24 cellular contexts compared by ENCODE assay signal in genomic region chr6:40439401-40439800, GRCh38.
"Had no signal": no experiment of that assay in that cellular context is flagged by ENCODE, and none has a peak within 500 bp of the region (broad histone marks: within the 10 kb centered on the region; RNA-seq: fewer than 3 reads in every experiment).

No MANE protein-coding gene starts in this region.

- H3K4me3 Mint-ChIP-seq: activated CD4-positive, alpha-beta T cell treated with anti-CD3 and anti-CD28 coated beads, Interleukin-2, amount 10 ng/mL, durations not matched to agents 24 days and 14 days; activated CD8-positive, alpha-beta T cell treated with anti-CD3 and anti-CD28 coated beads, Interleukin-2, amount 10 ng/mL, durations not matched to agents 7 days and 5 days; activated naive CD4-positive, alpha-beta T cell treated with anti-CD3 and anti-CD28 coated beads, Interleukin-2, amount 50 U/mL, for 24 hours; activated naive CD8-positive, alpha-beta T cell treated with anti-CD3 and anti-CD28 coated beads, Interleukin-2, amount 10 ng/mL, durations not matched to agents 7 days and 5 days; activated T-cell treated with anti-CD3 and anti-CD28 coated beads, Interleukin-2, amount 50 U/mL, for 24 hours; T-helper 1 cell treated with Interleukin-12 subunit alpha and Interleukin-12 subunit beta and Interleukin-4 antibody, amounts not matched to agents 30 μg/mL and 1 μg/mL, for 36 hours; T-helper 2 cell treated with Interferon-gamma antibody and Interleukin-4, amounts not matched to agents 5 μg/mL and 100 μg/mL, for 36 hours had no signal

- H3K27me3 Mint-ChIP-seq: activated naive CD4-positive, alpha-beta T cell treated with anti-CD3 and anti-CD28 coated beads, Interleukin-2, amount 50 U/mL, for 24 hours; activated naive CD8-positive, alpha-beta T cell treated with anti-CD3 and anti-CD28 coated beads, Interleukin-2, amount 10 ng/mL, durations not matched to agents 7 days and 5 days; activated T-cell treated with anti-CD3 and anti-CD28 coated beads, Interleukin-2, amount 50 U/mL, for 24 hours had no signal

- H3K27ac ChIP-seq: body of pancreas, breast epithelium, SJCRH30 had no signal

- H3K36me3 Mint-ChIP-seq: activated naive CD4-positive, alpha-beta T cell treated with anti-CD3 and anti-CD28 coated beads, Interleukin-2, amount 50 U/mL, for 24 hours; activated naive CD8-positive, alpha-beta T cell treated with anti-CD3 and anti-CD28 coated beads, Interleukin-2, amount 10 ng/mL, durations not matched to agents 7 days and 5 days had no signal

- H3K9ac ChIP-seq: SK-N-SH had no signal

- H3K9me3 Mint-ChIP-seq: activated CD4-positive, alpha-beta T cell treated with anti-CD3 and anti-CD28 coated beads, Interleukin-2, amount 10 ng/mL, durations not matched to agents 24 days and 14 days; activated naive CD4-positive, alpha-beta T cell treated with anti-CD3 and anti-CD28 coated beads, Interleukin-2, amount 50 U/mL, for 24 hours; activated naive CD8-positive, alpha-beta T cell treated with anti-CD3 and anti-CD28 coated beads, Interleukin-2, amount 10 ng/mL, durations not matched to agents 7 days and 5 days; activated T-cell treated with anti-CD3 and anti-CD28 coated beads, Interleukin-2, amount 50 U/mL, for 24 hours; activated T-helper 2 cell treated with anti-CD3 and anti-CD28 coated beads, Interferon-gamma antibody, Interleukin-2, Interleukin-4, amounts not matched to agents 10 μg/mL and 5 μg/mL and 100 μg/mL, durations not matched to agents 14 hours and 24 hours and 36 hours; T-helper 1 cell treated with Interleukin-12 subunit alpha and Interleukin-12 subunit beta and Interleukin-4 antibody, amounts not matched to agents 30 μg/mL and 1 μg/mL, for 36 hours; T-helper 2 cell treated with Interferon-gamma antibody and Interleukin-4, amounts not matched to agents 5 μg/mL and 100 μg/mL, for 36 hours had no signal

- H3K36me3 ChIP-seq: breast epithelium, SJCRH30 had no signal

- ATAC-seq: activated CD8-positive, alpha-beta T cell treated with anti-CD3 and anti-CD28 coated beads, Interleukin-2, amount 10 ng/mL, durations not matched to agents 7 days and 5 days; body of pancreas; Panc1 had no signal

- H3K4me3 ChIP-seq: body of pancreas, breast epithelium, SJCRH30 had no signal

- DNase-seq: activated CD4-positive, alpha-beta T cell treated with anti-CD3 and anti-CD28 coated beads, Interleukin-2, amount 10 ng/mL, durations not matched to agents 24 days and 14 days; activated CD4-positive, alpha-beta T cell treated with anti-CD3 and anti-CD28 coated beads, Interleukin-2, amount 50 U/mL, for 48 hours; activated CD8-positive, alpha-beta T cell treated with anti-CD3 and anti-CD28 coated beads, Interleukin-2, amount 10 ng/mL, durations not matched to agents 7 days and 5 days; activated gamma-delta T cell; activated naive CD4-positive, alpha-beta T cell treated with Interleukin-2 at 50 U/mL for 16 hours; activated naive CD8-positive, alpha-beta T cell treated with anti-CD3 and anti-CD28 coated beads, Interleukin-2, amount 10 ng/mL, durations not matched to agents 7 days and 5 days; activated T-cell treated with anti-CD3 and anti-CD28 coated beads, Interleukin-2, amount 50 U/mL, for 24 hours; body of pancreas; IMR-90; Kasumi-1; KBM-7; MM.1S; NCI-H1092 treated with DMSO at 0.1 percent for 48 hours; NCI-H146; NCI-H2107; SHP77; SJCRH30 had no signal

- H3K4me1 ChIP-seq: body of pancreas, breast epithelium, SJCRH30 had no signal

- H3K9me3 ChIP-seq: body of pancreas, breast epithelium, SJCRH30, SK-N-SH had no signal

- H3K27ac Mint-ChIP-seq: activated CD4-positive, alpha-beta T cell treated with anti-CD3 and anti-CD28 coated beads, Interleukin-2, amount 10 ng/mL, durations not matched to agents 24 days and 14 days; activated CD8-positive, alpha-beta T cell treated with anti-CD3 and anti-CD28 coated beads, Interleukin-2, amount 10 ng/mL, durations not matched to agents 7 days and 5 days; activated naive CD4-positive, alpha-beta T cell treated with anti-CD3 and anti-CD28 coated beads, Interleukin-2, amount 50 U/mL, for 24 hours; activated naive CD8-positive, alpha-beta T cell treated with anti-CD3 and anti-CD28 coated beads, Interleukin-2, amount 10 ng/mL, durations not matched to agents 7 days and 5 days; activated T-cell treated with anti-CD3 and anti-CD28 coated beads, Interleukin-2, amount 50 U/mL, for 24 hours; activated T-helper 2 cell treated with anti-CD3 and anti-CD28 coated beads, Interferon-gamma antibody, Interleukin-2, Interleukin-4, amounts not matched to agents 10 μg/mL and 5 μg/mL and 100 μg/mL, durations not matched to agents 14 hours and 24 hours and 36 hours; T-helper 1 cell treated with Interleukin-12 subunit alpha and Interleukin-12 subunit beta and Interleukin-4 antibody, amounts not matched to agents 30 μg/mL and 1 μg/mL, for 36 hours; T-helper 2 cell treated with Interferon-gamma antibody and Interleukin-4, amounts not matched to agents 5 μg/mL and 100 μg/mL, for 36 hours had no signal

- H3K27me3 ChIP-seq: body of pancreas, breast epithelium, SJCRH30 had no signal
